ENCODE assay signal across 1 cellular context in the genomic region with DNA sequence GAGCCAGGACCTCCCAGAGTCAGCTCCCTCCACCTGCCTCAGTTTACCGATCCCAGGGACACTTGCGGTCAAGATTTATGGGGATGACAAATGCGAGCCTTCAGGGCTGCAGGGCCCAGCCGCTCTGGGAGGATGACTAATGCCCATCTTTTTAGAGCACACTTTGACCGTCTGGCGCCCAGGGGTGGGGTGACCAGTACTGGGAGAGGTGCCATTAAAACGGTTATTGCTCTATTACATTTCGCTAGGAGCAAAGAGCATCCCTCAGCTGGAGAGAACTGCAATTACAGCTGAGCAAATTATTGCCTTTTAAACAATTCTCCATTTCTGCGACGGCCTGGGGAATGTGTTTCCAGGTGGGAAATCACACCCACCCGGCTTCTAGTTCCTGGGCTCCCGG.
TF ChIP-seq lines count a peak whose summit lies in the region.

No MANE protein-coding gene starts in this region.

TF ChIP-seq in HepG2, 621 proteins besides CTCF, POLR2A, EP300 and RAD21 (continued from another document):
- TF ChIP-seq, protein P1, sequence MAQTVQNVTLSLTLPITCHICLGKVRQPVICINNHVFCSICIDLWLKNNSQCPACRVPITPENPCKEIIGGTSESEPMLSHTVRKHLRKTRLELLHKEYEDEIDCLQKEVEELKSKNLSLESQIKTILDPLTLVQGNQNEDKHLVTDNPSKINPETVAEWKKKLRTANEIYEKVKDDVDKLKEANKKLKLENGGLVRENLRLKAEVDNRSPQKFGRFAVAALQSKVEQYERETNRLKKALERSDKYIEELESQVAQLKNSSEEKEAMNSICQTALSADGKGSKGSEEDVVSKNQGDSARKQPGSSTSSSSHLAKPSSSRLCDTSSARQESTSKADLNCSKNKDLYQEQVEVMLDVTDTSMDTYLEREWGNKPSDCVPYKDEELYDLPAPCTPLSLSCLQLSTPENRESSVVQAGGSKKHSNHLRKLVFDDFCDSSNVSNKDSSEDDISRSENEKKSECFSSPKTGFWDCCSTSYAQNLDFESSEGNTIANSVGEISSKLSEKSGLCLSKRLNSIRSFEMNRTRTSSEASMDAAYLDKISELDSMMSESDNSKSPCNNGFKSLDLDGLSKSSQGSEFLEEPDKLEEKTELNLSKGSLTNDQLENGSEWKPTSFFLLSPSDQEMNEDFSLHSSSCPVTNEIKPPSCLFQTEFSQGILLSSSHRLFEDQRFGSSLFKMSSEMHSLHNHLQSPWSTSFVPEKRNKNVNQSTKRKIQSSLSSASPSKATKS (CRISPR knock-in tag; IDR thresholded peaks at IDR 0.05), result no peak
- TF ChIP-seq ZBTB42 (CRISPR knock-in tag; IDR thresholded peaks at IDR 0.05), result no peak
- TF ChIP-seq, protein P2, sequence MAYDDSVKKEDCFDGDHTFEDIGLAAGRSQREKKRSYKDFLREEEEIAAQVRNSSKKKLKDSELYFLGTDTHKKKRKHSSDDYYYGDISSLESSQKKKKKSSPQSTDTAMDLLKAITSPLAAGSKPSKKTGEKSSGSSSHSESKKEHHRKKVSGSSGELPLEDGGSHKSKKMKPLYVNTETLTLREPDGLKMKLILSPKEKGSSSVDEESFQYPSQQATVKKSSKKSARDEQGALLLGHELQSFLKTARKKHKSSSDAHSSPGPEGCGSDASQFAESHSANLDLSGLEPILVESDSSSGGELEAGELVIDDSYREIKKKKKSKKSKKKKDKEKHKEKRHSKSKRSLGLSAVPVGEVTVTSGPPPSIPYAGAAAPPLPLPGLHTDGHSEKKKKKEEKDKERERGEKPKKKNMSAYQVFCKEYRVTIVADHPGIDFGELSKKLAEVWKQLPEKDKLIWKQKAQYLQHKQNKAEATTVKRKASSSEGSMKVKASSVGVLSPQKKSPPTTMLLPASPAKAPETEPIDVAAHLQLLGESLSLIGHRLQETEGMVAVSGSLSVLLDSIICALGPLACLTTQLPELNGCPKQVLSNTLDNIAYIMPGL (CRISPR knock-in tag; IDR thresholded peaks at IDR 0.05; ENCODE audit: borderline replicate concordance in 1 of 2, low read depth in 1 of 2), result no peak
- no peak for TF ChIP-seq ZNF510 (CRISPR knock-in tag; IDR thresholded peaks at IDR 0.05; ENCODE audit: low read depth)
- no peak for TF ChIP-seq ZNF781 (CRISPR knock-in tag; IDR thresholded peaks at IDR 0.05; ENCODE audit: borderline replicate concordance, not compliant biosample characterization)
- TF ChIP-seq, protein P3, sequence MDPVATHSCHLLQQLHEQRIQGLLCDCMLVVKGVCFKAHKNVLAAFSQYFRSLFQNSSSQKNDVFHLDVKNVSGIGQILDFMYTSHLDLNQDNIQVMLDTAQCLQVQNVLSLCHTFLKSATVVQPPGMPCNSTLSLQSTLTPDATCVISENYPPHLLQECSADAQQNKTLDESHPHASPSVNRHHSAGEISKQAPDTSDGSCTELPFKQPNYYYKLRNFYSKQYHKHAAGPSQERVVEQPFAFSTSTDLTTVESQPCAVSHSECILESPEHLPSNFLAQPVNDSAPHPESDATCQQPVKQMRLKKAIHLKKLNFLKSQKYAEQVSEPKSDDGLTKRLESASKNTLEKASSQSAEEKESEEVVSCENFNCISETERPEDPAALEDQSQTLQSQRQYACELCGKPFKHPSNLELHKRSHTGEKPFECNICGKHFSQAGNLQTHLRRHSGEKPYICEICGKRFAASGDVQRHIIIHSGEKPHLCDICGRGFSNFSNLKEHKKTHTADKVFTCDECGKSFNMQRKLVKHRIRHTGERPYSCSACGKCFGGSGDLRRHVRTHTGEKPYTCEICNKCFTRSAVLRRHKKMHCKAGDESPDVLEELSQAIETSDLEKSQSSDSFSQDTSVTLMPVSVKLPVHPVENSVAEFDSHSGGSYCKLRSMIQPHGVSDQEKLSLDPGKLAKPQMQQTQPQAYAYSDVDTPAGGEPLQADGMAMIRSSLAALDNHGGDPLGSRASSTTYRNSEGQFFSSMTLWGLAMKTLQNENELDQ (CRISPR knock-in tag; IDR thresholded peaks at IDR 0.05; ENCODE audit: borderline replicate concordance), result no peak
- TF ChIP-seq MED1 (CRISPR knock-in tag; IDR thresholded peaks at IDR 0.05), result no peak
- TF ChIP-seq, protein P4, sequence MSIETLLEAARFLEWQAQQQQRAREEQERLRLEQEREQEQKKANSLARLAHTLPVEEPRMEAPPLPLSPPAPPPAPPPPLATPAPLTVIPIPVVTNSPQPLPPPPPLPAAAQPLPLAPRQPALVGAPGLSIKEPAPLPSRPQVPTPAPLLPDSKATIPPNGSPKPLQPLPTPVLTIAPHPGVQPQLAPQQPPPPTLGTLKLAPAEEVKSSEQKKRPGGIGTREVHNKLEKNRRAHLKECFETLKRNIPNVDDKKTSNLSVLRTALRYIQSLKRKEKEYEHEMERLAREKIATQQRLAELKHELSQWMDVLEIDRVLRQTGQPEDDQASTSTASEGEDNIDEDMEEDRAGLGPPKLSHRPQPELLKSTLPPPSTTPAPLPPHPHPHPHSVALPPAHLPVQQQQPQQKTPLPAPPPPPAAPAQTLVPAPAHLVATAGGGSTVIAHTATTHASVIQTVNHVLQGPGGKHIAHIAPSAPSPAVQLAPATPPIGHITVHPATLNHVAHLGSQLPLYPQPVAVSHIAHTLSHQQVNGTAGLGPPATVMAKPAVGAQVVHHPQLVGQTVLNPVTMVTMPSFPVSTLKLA (IDR thresholded peaks at IDR 0.05), result no peak
- TF ChIP-seq, protein P5, sequence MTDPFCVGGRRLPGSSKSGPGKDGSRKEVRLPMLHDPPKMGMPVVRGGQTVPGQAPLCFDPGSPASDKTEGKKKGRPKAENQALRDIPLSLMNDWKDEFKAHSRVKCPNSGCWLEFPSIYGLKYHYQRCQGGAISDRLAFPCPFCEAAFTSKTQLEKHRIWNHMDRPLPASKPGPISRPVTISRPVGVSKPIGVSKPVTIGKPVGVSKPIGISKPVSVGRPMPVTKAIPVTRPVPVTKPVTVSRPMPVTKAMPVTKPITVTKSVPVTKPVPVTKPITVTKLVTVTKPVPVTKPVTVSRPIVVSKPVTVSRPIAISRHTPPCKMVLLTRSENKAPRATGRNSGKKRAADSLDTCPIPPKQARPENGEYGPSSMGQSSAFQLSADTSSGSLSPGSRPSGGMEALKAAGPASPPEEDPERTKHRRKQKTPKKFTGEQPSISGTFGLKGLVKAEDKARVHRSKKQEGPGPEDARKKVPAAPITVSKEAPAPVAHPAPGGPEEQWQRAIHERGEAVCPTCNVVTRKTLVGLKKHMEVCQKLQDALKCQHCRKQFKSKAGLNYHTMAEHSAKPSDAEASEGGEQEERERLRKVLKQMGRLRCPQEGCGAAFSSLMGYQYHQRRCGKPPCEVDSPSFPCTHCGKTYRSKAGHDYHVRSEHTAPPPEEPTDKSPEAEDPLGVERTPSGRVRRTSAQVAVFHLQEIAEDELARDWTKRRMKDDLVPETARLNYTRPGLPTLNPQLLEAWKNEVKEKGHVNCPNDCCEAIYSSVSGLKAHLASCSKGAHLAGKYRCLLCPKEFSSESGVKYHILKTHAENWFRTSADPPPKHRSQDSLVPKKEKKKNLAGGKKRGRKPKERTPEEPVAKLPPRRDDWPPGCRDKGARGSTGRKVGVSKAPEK (CRISPR knock-in tag; IDR thresholded peaks at IDR 0.05; ENCODE audit: borderline replicate concordance), result no peak
- TF ChIP-seq ZNF670 (CRISPR knock-in tag; IDR thresholded peaks at IDR 0.05; ENCODE audit: borderline replicate concordance), result no peak
- TF ChIP-seq RFXANK (CRISPR knock-in tag; IDR thresholded peaks at IDR 0.05), result no peak
- no peak for TF ChIP-seq RCOR2 (CRISPR knock-in tag; IDR thresholded peaks at IDR 0.05)
TF ChIP-seq in HepG2: peak in this region for 0.
